Comparison of ENCODE assay signal across 1 cellular context in the genomic region with DNA sequence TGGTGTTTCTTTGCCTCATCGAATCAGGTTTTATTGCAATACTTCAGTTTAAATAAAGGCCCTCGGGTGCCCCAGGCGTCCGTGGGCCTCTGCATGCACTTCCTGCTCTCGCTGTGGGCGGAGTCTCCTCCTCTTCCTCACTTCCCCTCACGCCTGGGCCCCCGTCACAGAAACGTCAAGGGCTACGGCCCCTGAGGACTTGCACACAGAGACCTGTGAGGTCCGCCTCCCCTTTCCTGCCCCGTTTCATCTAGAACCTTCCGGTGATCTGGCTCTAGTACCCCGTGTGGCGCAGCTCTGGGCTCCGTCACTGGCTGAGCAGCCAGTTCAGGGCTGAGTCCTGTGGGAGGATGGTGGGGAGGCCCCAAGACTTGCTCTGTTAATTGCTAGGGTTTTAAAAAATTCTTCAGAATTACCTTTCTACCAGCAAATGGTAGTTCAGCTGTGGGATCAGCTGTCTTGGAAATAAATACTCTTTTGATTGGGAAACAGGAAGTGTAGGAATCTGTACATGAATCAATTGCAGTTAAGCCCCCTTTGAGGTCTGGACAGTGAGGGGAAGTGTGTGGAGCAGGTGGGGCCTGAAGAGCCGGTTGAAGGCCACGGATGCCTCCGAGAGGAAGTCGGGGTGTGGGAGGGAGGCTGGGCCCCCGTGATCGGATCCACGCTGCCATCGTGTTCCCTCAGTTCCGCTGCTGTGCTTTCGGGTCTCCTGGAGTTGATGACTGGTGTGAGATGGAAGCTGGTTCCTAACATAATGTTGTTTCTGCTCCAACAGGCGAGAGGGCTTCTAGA.
TF ChIP-seq lines count a peak whose summit lies in the region.

No MANE protein-coding gene starts in this region.

TF ChIP-seq in WTC11, 78 proteins besides CTCF, POLR2A, EP300 and RAD21 (continued from another document):
- TF ChIP-seq, protein P1, sequence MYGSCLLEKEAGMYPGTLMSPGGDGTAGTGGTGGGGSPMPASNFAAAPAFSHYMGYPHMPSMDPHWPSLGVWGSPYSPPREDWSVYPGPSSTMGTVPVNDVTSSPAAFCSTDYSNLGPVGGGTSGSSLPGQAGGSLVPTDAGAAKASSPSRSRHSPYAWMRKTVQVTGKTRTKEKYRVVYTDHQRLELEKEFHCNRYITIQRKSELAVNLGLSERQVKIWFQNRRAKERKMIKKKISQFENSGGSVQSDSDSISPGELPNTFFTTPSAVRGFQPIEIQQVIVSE (CRISPR knock-in tag; IDR thresholded peaks at IDR 0.05; ENCODE audit: borderline replicate concordance), result no peak
